10 cellular contexts compared by ENCODE assay signal in the genomic region with DNA sequence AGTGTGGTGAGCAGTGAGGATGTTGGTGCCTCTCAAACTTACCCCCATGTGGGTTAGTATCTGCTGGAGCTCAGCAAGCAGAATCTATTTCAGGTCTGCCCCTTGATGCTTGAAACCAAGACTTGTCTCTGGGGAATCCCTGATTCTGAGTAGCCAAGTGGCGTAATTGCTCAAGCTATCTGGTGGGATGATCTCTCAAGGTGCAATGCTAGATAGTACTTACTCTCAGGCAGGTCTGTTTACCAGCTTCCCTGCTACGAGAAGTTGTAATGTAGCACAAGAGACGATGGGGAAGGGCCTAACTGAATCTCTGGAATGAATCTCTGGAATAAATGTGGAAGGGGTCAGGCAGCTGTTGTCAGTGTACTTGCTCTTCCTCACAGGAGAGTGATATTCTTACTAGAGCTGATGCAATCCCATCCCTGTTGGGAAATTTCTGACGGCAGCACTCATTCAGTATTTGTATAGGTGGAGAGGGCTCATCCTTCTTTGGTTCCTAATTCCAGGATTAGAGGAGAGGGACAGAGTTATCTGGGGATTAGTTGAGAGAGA.
DNase-seq lines count a peak whose midpoint lies in the region; ATAC-seq and TF ChIP-seq lines count a peak whose summit lies in the region.
"Had no signal": no experiment of that assay in that cellular context is flagged by ENCODE, and none has a peak within 500 bp of the region (broad histone marks: within the 10 kb centered on the region; RNA-seq: fewer than 3 reads in every experiment).

No MANE protein-coding gene starts in this region.

- H4K20me1 ChIP-seq in Karpas-422 (ENCODE audit: insufficient read depth, low read depth, low read length), result peaks cover 6% of the 10 kb centered on the region; the same call in 1 of the 2 replicates

- no peak overlapping the region for H2AFZ ChIP-seq in Karpas-422 (ENCODE audit: low read length)

- no peak overlapping the region for H3K9ac ChIP-seq in Karpas-422 (ENCODE audit: low read length)

- no peaks in the 10 kb centered on the region for H3K9me2 ChIP-seq in Karpas-422 (replicated peaks; ENCODE audit: insufficient read depth, low read length)

- H3K79me2 ChIP-seq in Karpas-422 (ENCODE audit: low read length), result no peaks in the 10 kb centered on the region

- H3K27me3 ChIP-seq in Karpas-422 (ENCODE audit: low read length), result no peaks in the 10 kb centered on the region
- no peaks in the 10 kb centered on the region for H3K27me3 ChIP-seq in breast epithelium
- H3K27me3 ChIP-seq: pancreas had no signal

- ATAC-seq in GM21423 (IDR thresholded peaks at IDR 0.05; ENCODE audit: unreplicated experiment) (peak; percentile 74), naive B cell (ENCODE audit: low read depth in 2 of 2) (peak; percentile 95 to 96)

- H3K27ac Mint-ChIP-seq in naive B cell, result peak overlapping the region; percentile 83 to 98 (median 94)

- intact Hi-C loops in breast epithelium (cut with DNase I; ENCODE audit: low total_unique reads), result loop anchor here (5.0 kb wide), 1 partner anchor 168 kb away; no protein-coding TSS in a partner anchor

- H3K4me2 ChIP-seq in Karpas-422 (ENCODE audit: low read depth, low read length, poor library complexity, severe bottlenecking), result peak overlapping the region; percentile 50

- H3K27ac ChIP-seq in Karpas-422 (ENCODE audit: low read length) (no peak overlapping the region), breast epithelium (peak overlapping the region; percentile 81 to 84)
- H3K27ac ChIP-seq: pancreas, SK-N-MC had no signal

- H3K4me1 ChIP-seq in Karpas-422 (ENCODE audit: low read length) (peaks cover 33% of the 10 kb centered on the region), breast epithelium (peaks cover 0 to 10% of the 10 kb centered on the region in 2 donors)

- 0 out of 2 replicates have a peak overlapping the region, but pooled peaks have one; percentile 3 for H3K4me3 ChIP-seq in Karpas-422 (ENCODE audit: low read length)
- H3K4me3 ChIP-seq in breast epithelium, result peak overlapping the region in 2 of 3 donors; percentile 42 to 58
- H3K4me3 ChIP-seq: pancreas, SK-N-MC had no signal

- TF ChIP-seq CTCF in breast epithelium (IDR thresholded peaks at IDR 0.05), result no peak

- H3K9me3 Mint-ChIP-seq in naive B cell, result no peaks in the 10 kb centered on the region

- DNase-seq in GM03348 (ENCODE audit: low spot score), result peak; percentile 42
- peak; percentile 94 for DNase-seq in Karpas-422
- no peak for DNase-seq in breast epithelium (ENCODE audit: low spot score in 2 of 2)
- peak; percentile 83 for DNase-seq in naive B cell
- DNase-seq in UCSD-AML1 (lab: John Stamatoyannopoulos, UW; ENCODE audit: unreplicated experiment), result no peak
- no peak for DNase-seq in SKM-1 (lab: John Stamatoyannopoulos, UW; ENCODE audit: unreplicated experiment)
- no peak for DNase-seq in stimulated activated CD4-positive, alpha-beta T cell treated with anti-CD3 and anti-CD28 coated beads, Interleukin-4, amount 100 ng/mL, for 1 hour

- H3K4me1 Mint-ChIP-seq in naive B cell, result peaks cover 62 to 63% (median 63%) of the 10 kb centered on the region in 3 donors

- H3K36me3 ChIP-seq in Karpas-422 (ENCODE audit: insufficient read depth, low read length) (no peaks in the 10 kb centered on the region), breast epithelium (no peaks in the 10 kb centered on the region)
- H3K36me3 ChIP-seq: pancreas had no signal

- TF ChIP-seq POLR2A in breast epithelium (IDR thresholded peaks at IDR 0.05), result no peak

- H3K27me3 Mint-ChIP-seq in naive B cell, result no peaks in the 10 kb centered on the region

- H3K4me3 Mint-ChIP-seq in naive B cell, result peak overlapping the region; percentile 71 to 91 (median 83)

- H3K36me3 Mint-ChIP-seq in naive B cell, result no peaks in the 10 kb centered on the region

- no peaks in the 10 kb centered on the region for H3K9me3 ChIP-seq in Karpas-422 (ENCODE audit: low read length)
- H3K9me3 ChIP-seq in breast epithelium, result no peaks in the 10 kb centered on the region
- H3K9me3 ChIP-seq: pancreas had no signal

Comparison
In these comparisons a context has a peak if more than half of its experiments do, and no peak if none do; other contexts are left out.
1. DNase-seq: peak in GM03348 (single experiment), Karpas-422 (single experiment) and naive B cell (single experiment); none in breast epithelium (0 of 2), UCSD-AML1 (single experiment), SKM-1 (single experiment) and stimulated activated CD4-positive, alpha-beta T cell treated with anti-CD3 and anti-CD28 coated beads, Interleukin-4, amount 100 ng/mL, for 1 hour (single experiment).